14 cellular contexts compared by ENCODE assay signal in genomic region chr2:219987830-219988229, GRCh38.
DNase-seq lines count a peak whose midpoint lies in the region; TF ChIP-seq lines count a peak whose summit lies in the region.
"Had no signal": no experiment of that assay in that cellular context is flagged by ENCODE, and none has a peak within 500 bp of the region (broad histone marks: within the 10 kb centered on the region; RNA-seq: fewer than 3 reads in every experiment).

No MANE protein-coding gene starts in this region.

- DNase-seq in AG08396 (ENCODE audit: low spot score) (peak; percentile 74), HPDE6-E6E7 (ENCODE audit: extremely low spot score) (peak; percentile 48), astrocyte of the cerebellum (ENCODE audit: low read depth) (peak; percentile 39), islet precursor cell (peak; percentile 56), KBM-7 (no peak), NCI-H187 (lab: John Stamatoyannopoulos, UW) (no peak), NCI-H2171 treated with DMSO at 0.1 percent for 48 hours (lab: John Stamatoyannopoulos, UW) (no peak), DMS114 treated with DMSO at 0.1 percent for 48 hours (lab: John Stamatoyannopoulos, UW; ENCODE audit: unreplicated experiment) (no peak)
- DNase-seq: activated CD8-positive, alpha-beta memory T cell treated with anti-CD3 and anti-CD28 coated beads for 24 hours; amygdala; CD4-positive, CD25-positive, alpha-beta regulatory T cell; left ventricle myocardium superior; NCI-H510A had no signal

- TF ChIP-seq CTCF in astrocyte of the cerebellum (IDR thresholded peaks at IDR 0.05; ENCODE audit: low read depth, low read length, missing control alignments) = no peak

- no peak overlapping the region for H3K4me3 ChIP-seq in astrocyte of the cerebellum (ENCODE audit: low read depth, low read length)
- H3K4me3 ChIP-seq: esophagus muscularis mucosa had no signal

- in situ Hi-C loops in astrocyte of the cerebellum (cut with HindIII; ENCODE audit: low sequenced_read_pairs) = no loop called here
- in situ Hi-C loops in KBM-7 (cut with MboI; ENCODE audit: low pct_unique_long_range_greater_than_20kb, low sequenced_read_pairs) = no loop called here

Comparison
In these comparisons a context has a peak if more than half of its experiments do, and no peak if none do; other contexts are left out.
1. DNase-seq: peak in AG08396 (single experiment), HPDE6-E6E7 (single experiment), astrocyte of the cerebellum (single experiment) and islet precursor cell (single experiment); none in KBM-7 (single experiment), NCI-H187 (0 of 2), NCI-H2171 treated with DMSO at 0.1 percent for 48 hours (single experiment) and DMS114 treated with DMSO at 0.1 percent for 48 hours (single experiment).